Comparison of ENCODE assay signal across 12 cellular contexts in the genomic region with DNA sequence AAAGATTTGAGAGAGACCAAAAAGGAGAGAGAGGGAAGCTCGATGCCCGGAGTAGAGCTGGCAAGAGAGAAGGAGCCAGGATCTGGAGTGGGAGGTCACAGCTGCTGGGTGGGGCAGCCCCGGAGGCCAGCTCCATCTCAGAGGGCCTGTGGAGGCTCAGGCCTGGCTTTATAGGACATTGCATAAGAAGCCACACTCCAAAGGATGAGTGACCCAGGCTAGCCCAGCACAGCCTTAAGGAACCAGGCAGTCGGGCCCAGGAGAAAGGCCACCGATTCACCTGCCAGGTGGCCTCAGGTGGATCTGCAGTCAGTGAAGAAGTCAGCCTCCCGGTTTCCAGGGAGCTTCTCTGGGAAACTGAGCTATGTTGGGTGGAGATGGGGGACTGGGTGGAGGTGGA. TPM values are rescaled to one million over a fixed set of nuclear protein-coding genes. Genes with fewer than 3 reads are reported as not detected.
DNase-seq lines count a peak whose midpoint lies in the region; TF ChIP-seq lines count a peak whose summit lies in the region.
"Had no signal": no experiment of that assay in that cellular context is flagged by ENCODE, and none has a peak within 500 bp of the region (broad histone marks: within the 10 kb centered on the region; RNA-seq: fewer than 3 reads in every experiment).

No MANE protein-coding gene starts in this region.

- H3K4me1 Mint-ChIP-seq in H9 = peaks cover 24 to 31% of the 10 kb centered on the region in 2 experiments
- H3K4me1 Mint-ChIP-seq: IgD-negative memory B cell had no signal

- CTCF ChIA-PET in A673 (lab: Charles Lee) = interaction anchor here (0.6 kb wide), 1 partner anchor 689 kb away, joined by 4 read pairs; no protein-coding TSS in a partner anchor

- H3K27ac Mint-ChIP-seq in H9 = no peak overlapping the region
- H3K27ac Mint-ChIP-seq: IgD-negative memory B cell, naive B cell had no signal

- H3K36me3 Mint-ChIP-seq in H9 (ENCODE audit: insufficient read depth in 1 of 3, low read depth in 3 of 3) = no peaks in the 10 kb centered on the region; a peak in 1 of 7 replicates
- H3K36me3 Mint-ChIP-seq: IgD-negative memory B cell had no signal

- H3K9ac ChIP-seq in H9 (ENCODE audit: extremely low read depth, insufficient read length, low read length) (peak overlapping the region; percentile 2), iPS-18a (ENCODE audit: low read length) (no peak overlapping the region), skeletal muscle satellite cell (ENCODE audit: low read depth, low read length) (peak overlapping the region; percentile 72)

- no peaks in the 10 kb centered on the region for H3K79me1 ChIP-seq in H9 (ENCODE audit: insufficient read depth, low read depth, low read length, poor library complexity, severe bottlenecking)

- no peaks in the 10 kb centered on the region for H3K79me2 ChIP-seq in H9 (ENCODE audit: insufficient read depth, low read length)

- H3K4me1 ChIP-seq in H9 (ENCODE audit: insufficient read depth, low read length) (0 out of 2 replicates have a peak, but pooled peaks cover 3% of the 10 kb centered on the region), iPS-18a (ENCODE audit: control insufficient read depth, low read depth, low read length) (peaks cover 10% of the 10 kb centered on the region), skeletal muscle satellite cell (ENCODE audit: control insufficient read depth, insufficient read depth, low read length) (peaks cover 24% of the 10 kb centered on the region), A673 (ENCODE audit: insufficient read depth, low read length, poor library complexity, severe bottlenecking) (no peaks in the 10 kb centered on the region)

- H3K56ac ChIP-seq in H9 (ENCODE audit: insufficient read length, low read depth, low read length) = no peak overlapping the region

- H2BK15ac ChIP-seq in H9 (ENCODE audit: low read depth, low read length) = no peak overlapping the region

- no peak overlapping the region for H4K91ac ChIP-seq in H9 (ENCODE audit: insufficient read length, low read depth, low read length)

- DNase-seq in H9 (peak; percentile 38), cardiac fibroblast (ENCODE audit: low read depth in 2 of 2) (peak; percentile 56 to 70), COR-L47 (lab: John Stamatoyannopoulos, UW) (no peak), T1000 (lab: John Stamatoyannopoulos, UW) (no peak), SW 1271 (lab: John Stamatoyannopoulos, UW) (no peak), A673 (ENCODE audit: low spot score) (no peak)
- DNase-seq: activated T-cell treated with anti-CD3 and anti-CD28 coated beads, Interleukin-2, amount 50 U/mL, for 48 hours; naive B cell; NCI-H2227 treated with DMSO at 0.1 percent for 48 hours had no signal

- TF ChIP-seq CTCF in H9 (conservative IDR thresholded peaks at IDR 0.05) (no peak), cardiac fibroblast (IDR thresholded peaks at IDR 0.05; ENCODE audit: low read depth, low read length) (no peak), A673 (conservative IDR thresholded peaks at IDR 0.05; ENCODE audit: low read depth, low read length) (no peak)

- H2AK5ac ChIP-seq in H9 (ENCODE audit: insufficient read length, low read length) = no peak overlapping the region

- H2AFZ ChIP-seq in H9 (ENCODE audit: low read length) = no peak overlapping the region

- H3K27me3 ChIP-seq in H9 (ENCODE audit: insufficient read depth, low read length) (no peaks in the 10 kb centered on the region; the same call in 1 of the 2 replicates), iPS-18a (ENCODE audit: control insufficient read depth, insufficient read depth, low read length) (peaks cover 32% of the 10 kb centered on the region), skeletal muscle satellite cell (ENCODE audit: control insufficient read depth, insufficient read depth, low read length) (peaks cover 5% of the 10 kb centered on the region), A673 (replicated peaks; ENCODE audit: insufficient read depth, low read depth, low read length, poor library complexity) (peaks cover 19% of the 10 kb centered on the region)

- no peak overlapping the region for H3K14ac ChIP-seq in H9 (ENCODE audit: insufficient read depth, low read length)

- H3K36me3 ChIP-seq in iPS-18a (ENCODE audit: control insufficient read depth, low read depth, low read length) (no peaks in the 10 kb centered on the region), skeletal muscle satellite cell (ENCODE audit: insufficient read depth, low read length) (no peaks in the 10 kb centered on the region), A673 (ENCODE audit: insufficient read depth, low read length, poor library complexity, severe bottlenecking) (no peaks in the 10 kb centered on the region)

- no peak overlapping the region for H4K8ac ChIP-seq in H9 (replicated peaks; ENCODE audit: insufficient read length, low read depth, low read length)

- POLR2A ChIA-PET in A673 (lab: Charles Lee; ENCODE audit: low non-redundant PET) = no interaction called here

- no peak overlapping the region for H3K4ac ChIP-seq in H9 (ENCODE audit: low read depth, low read length)

- no TSS peak for BruUV-seq in A673 (replicated peaks; lab: Mats Ljungman, UMichigan)

- H3T11ph ChIP-seq in H9 (ENCODE audit: low read length) = no peak overlapping the region

- H3K9me3 ChIP-seq in H9 (ENCODE audit: control insufficient read depth, low read depth, low read length) (no peaks in the 10 kb centered on the region), iPS-18a (ENCODE audit: control insufficient read depth, low read depth, low read length) (no peaks in the 10 kb centered on the region), skeletal muscle satellite cell (replicated peaks; ENCODE audit: low read length) (no peaks in the 10 kb centered on the region), A673 (ENCODE audit: low read depth, low read length, poor library complexity, severe bottlenecking) (no peaks in the 10 kb centered on the region)

- no CpG with 5 or more reads among the region's 6 CpGs for WGBS in H9 (ENCODE audit: extremely low coverage, insufficient read length, low lambda C conversion rate)

- no peak overlapping the region for H2BK5ac ChIP-seq in H9 (ENCODE audit: insufficient read length, low read length)

- H3K27ac ChIP-seq in H9 (ENCODE audit: insufficient read length, low read depth, low read length) = no peak overlapping the region
- H3K27ac ChIP-seq in iPS-18a (ENCODE audit: low read length) = no peak overlapping the region
- no peak overlapping the region for H3K27ac ChIP-seq in A673 (ENCODE audit: low read depth, low read length, poor library complexity, severe bottlenecking)

- H3K27me3 Mint-ChIP-seq in H9 (ENCODE audit: low read depth) = peaks cover 28% of the 10 kb centered on the region

- intact Hi-C loops in A673 (cut with micrococcal nuclease; ENCODE audit: unreplicated experiment) = no loop called here

- H3K4me3 Mint-ChIP-seq in H9 = peak overlapping the region; percentile 68 to 77
- H3K4me3 Mint-ChIP-seq: IgD-negative memory B cell had no signal

- H3K23ac ChIP-seq in H9 (ENCODE audit: insufficient read length, low read depth, low read length) = no peak overlapping the region

- no peaks in the 10 kb centered on the region for H4K20me1 ChIP-seq in H9 (ENCODE audit: control insufficient read depth, insufficient read depth, insufficient read length)

- no peak overlapping the region for H2BK12ac ChIP-seq in H9 (ENCODE audit: insufficient read length, low read depth, low read length)

- H2BK20ac ChIP-seq in H9 (ENCODE audit: low read depth, low read length, poor library complexity, severe bottlenecking) = no peak overlapping the region

- peak overlapping the region; percentile 56 to 63 for H3K4me3 ChIP-seq in cardiac fibroblast (replicated peaks in 1 of 2; ENCODE audit: low read depth in 2 of 2, low read length in 2 of 2)
- H3K4me3 ChIP-seq in iPS-18a (ENCODE audit: low read length) = peak overlapping the region; percentile 68
- peak overlapping the region; percentile 72 for H3K4me3 ChIP-seq in skeletal muscle satellite cell (ENCODE audit: low read length)
- no peak overlapping the region for H3K4me3 ChIP-seq in A673 (ENCODE audit: low read depth, low read length, poor library complexity, severe bottlenecking)

- no peak overlapping the region for H2BK120ac ChIP-seq in H9 (ENCODE audit: low read depth, low read length, poor library complexity, severe bottlenecking)

- no peak overlapping the region for H3K18ac ChIP-seq in H9 (ENCODE audit: insufficient read length, low read depth, low read length)

- H3K4me2 ChIP-seq in H9 (ENCODE audit: insufficient read depth, insufficient read length, low read length) (peak overlapping the region; percentile 51), skeletal muscle satellite cell (ENCODE audit: low read length) (peak overlapping the region; percentile 91)

- 0 out of 5 replicates have a peak, but pooled peaks cover 0 to 3% of the 10 kb centered on the region in 2 experiments for H3K9me3 Mint-ChIP-seq in H9
- H3K9me3 Mint-ChIP-seq: IgD-negative memory B cell, naive B cell had no signal

- no peak overlapping the region for H4K5ac ChIP-seq in H9 (ENCODE audit: insufficient read length, low read depth, low read length)

- H3K23me2 ChIP-seq in H9 (ENCODE audit: insufficient read length, low read depth, low read length, poor library complexity, severe bottlenecking) = peaks cover 4% of the 10 kb centered on the region

RNA-seq across cellular contexts. Expression of gene PLAC9, which starts 0.7 kb away (rescaled TPM):
- total RNA-seq in H9 (2021) (4.3 and 7.8 TPM in 2 replicates), A673 (2021) (not detected in 2 replicates)
- 17.2 and 32.1 TPM in 2 replicates for total RNA-seq in skeletal muscle satellite cell (2012; rRNA removed)

RNA-seq across cellular contexts. Expression of gene TMEM254, which starts 54.8 kb away (rescaled TPM):
- total RNA-seq in H9 (2021) (19.5 and 20.3 TPM in 2 replicates), A673 (2021) (12.2 and 14.8 TPM in 2 replicates)
- 7.6 and 8.9 TPM in 2 replicates for total RNA-seq in skeletal muscle satellite cell (2012; rRNA removed)

Comparison
In these comparisons a context has a peak if more than half of its experiments do, and no peak if none do; other contexts are left out.
1. DNase-seq: peak in H9 (single experiment) and cardiac fibroblast (2 of 2); none in COR-L47 (single experiment), T1000 (single experiment), SW 1271 (0 of 2) and A673 (single experiment).